In genomic region chr10:132036153-132036886, GRCh38 we compare ENCODE assay signal across 9 cellular contexts. TPM values are rescaled to one million over a fixed set of nuclear protein-coding genes. Genes with fewer than 3 reads are reported as not detected.
A peak's percentile ranks its signal among the peaks of the same experiment; 100 is the strongest.
DNase-seq lines count a peak whose midpoint lies in the region; ATAC-seq and TF ChIP-seq lines count a peak whose summit lies in the region.
"Had no signal": no experiment of that assay in that cellular context is flagged by ENCODE, and none has a peak within 500 bp of the region (broad histone marks: within the 10 kb centered on the region; RNA-seq: fewer than 3 reads in every experiment).

No MANE protein-coding gene starts in this region.

- H3K9me3 Mint-ChIP-seq in activated T-cell treated with anti-CD3 and anti-CD28 coated beads, Interleukin-2, amount 50 U/mL, for 4 hours: no peaks in the 10 kb centered on the region

- no peak for TF ChIP-seq CTCF in upper lobe of right lung (IDR thresholded peaks at IDR 0.05)

- no peak overlapping the region for H4K5ac ChIP-seq in mesendoderm (ENCODE audit: low read length)

- no peak overlapping the region for H2BK120ac ChIP-seq in mesendoderm (ENCODE audit: low read depth, low read length)

- H3K4me3 Mint-ChIP-seq in activated T-cell treated with anti-CD3 and anti-CD28 coated beads, Interleukin-2, amount 50 U/mL, for 4 hours: no peak overlapping the region

- no peaks in the 10 kb centered on the region for H3K79me1 ChIP-seq in mesendoderm (ENCODE audit: low read length)

- H3K36me3 ChIP-seq in ectodermal cell (ENCODE audit: control insufficient read depth, insufficient read depth, low read length): no peaks in the 10 kb centered on the region
- no peaks in the 10 kb centered on the region for H3K36me3 ChIP-seq in mesendoderm (ENCODE audit: control insufficient read depth, insufficient read depth, low read length)
- H3K36me3 ChIP-seq in upper lobe of right lung: no peaks in the 10 kb centered on the region

- H3K4me2 ChIP-seq in mesendoderm (ENCODE audit: low read length): peak overlapping the region; percentile 86

- no peaks in the 10 kb centered on the region for H3K36me3 Mint-ChIP-seq in activated T-cell treated with anti-CD3 and anti-CD28 coated beads, Interleukin-2, amount 50 U/mL, for 4 hours (ENCODE audit: insufficient read depth)

- H3K56ac ChIP-seq in mesendoderm (ENCODE audit: low read length): peak overlapping the region; percentile 70

- DNase-seq in activated T-cell treated with anti-CD3 and anti-CD28 coated beads, Interleukin-2, amount 50 U/mL, for 4 hours: no peak
- no peak for DNase-seq in activated T-cell treated with anti-CD3 and anti-CD28 coated beads, Interleukin-2, amount 50 U/mL, for 1 hour
- DNase-seq in mesendoderm: peak; percentile 35
- DNase-seq in upper lobe of right lung: no peak
- DNase-seq in MV-4-11 (lab: John Stamatoyannopoulos, UW): no peak
- DNase-seq: NCI-H1436 had no signal

- peak; percentile 65 to 67 for ATAC-seq in activated T-cell treated with anti-CD3 and anti-CD28 coated beads, Interleukin-2, amount 50 U/mL, for 4 hours
- ATAC-seq in upper lobe of right lung: peak; percentile 11
- ATAC-seq in HG03139 (IDR thresholded peaks at IDR 0.05; ENCODE audit: unreplicated experiment): no peak
- no peak for ATAC-seq in GM18873 (IDR thresholded peaks at IDR 0.05; ENCODE audit: low FRiP score, unreplicated experiment)

- H2BK5ac ChIP-seq in mesendoderm (ENCODE audit: low read length): no peak overlapping the region

- H3K27me3 Mint-ChIP-seq in activated T-cell treated with anti-CD3 and anti-CD28 coated beads, Interleukin-2, amount 50 U/mL, for 4 hours (ENCODE audit: low read depth): peaks cover 72% of the 10 kb centered on the region

- H2AK5ac ChIP-seq in mesendoderm (ENCODE audit: low read length): no peak overlapping the region

- intact Hi-C loops in upper lobe of right lung (cut with DNase I): no loop called here

- H3K9me3 ChIP-seq in ectodermal cell (ENCODE audit: control insufficient read depth, low read length): no peaks in the 10 kb centered on the region
- H3K9me3 ChIP-seq in upper lobe of right lung: no peaks in the 10 kb centered on the region

- H4K8ac ChIP-seq in mesendoderm (ENCODE audit: low read depth, low read length): no peak overlapping the region

- 1% methylated on average over 100 of the region's 100 CpGs for WGBS in ectodermal cell, 2 experiments
- no CpG with 5 or more reads among the region's 100 CpGs for WGBS in mesendoderm (ENCODE audit: extremely low coverage, insufficient coverage, low lambda C conversion rate)

- peak overlapping the region; percentile 61 for H3K9ac ChIP-seq in mesendoderm (ENCODE audit: low read length)

- H3K4me1 ChIP-seq in ectodermal cell (ENCODE audit: control insufficient read depth, insufficient read depth, low read length) (peaks cover 16% of the 10 kb centered on the region), mesendoderm (ENCODE audit: control insufficient read depth, low read depth, low read length) (no peaks in the 10 kb centered on the region), upper lobe of right lung (no peaks in the 10 kb centered on the region)

- H3K4me3 ChIP-seq in ectodermal cell (ENCODE audit: insufficient read depth, low read depth, low read length): peak overlapping the region; percentile 36
- no peak overlapping the region for H3K4me3 ChIP-seq in mesendoderm (ENCODE audit: low read length)
- peak overlapping the region; percentile 29 for H3K4me3 ChIP-seq in upper lobe of right lung

- H3K18ac ChIP-seq in mesendoderm (ENCODE audit: low read length): peak overlapping the region; percentile 1

- no peak overlapping the region for H2BK15ac ChIP-seq in mesendoderm (replicated peaks; ENCODE audit: low read depth)

- H3K27me3 ChIP-seq in ectodermal cell (ENCODE audit: control insufficient read depth, insufficient read depth, low read length, poor library complexity, severe bottlenecking) (peaks cover 57% of the 10 kb centered on the region), mesendoderm (ENCODE audit: insufficient read depth, low read length, poor library complexity) (peaks cover 16% of the 10 kb centered on the region), upper lobe of right lung (peaks cover 70% of the 10 kb centered on the region)

- H3K79me2 ChIP-seq in mesendoderm (ENCODE audit: control insufficient read depth, insufficient read depth, low read length): no peaks in the 10 kb centered on the region

- H3K4ac ChIP-seq in mesendoderm (ENCODE audit: low read depth, low read length): no peak overlapping the region

- H3K4me1 Mint-ChIP-seq in activated T-cell treated with anti-CD3 and anti-CD28 coated beads, Interleukin-2, amount 50 U/mL, for 4 hours (ENCODE audit: low read depth): peaks cover 7% of the 10 kb centered on the region

- peak overlapping the region; percentile 66 for H3K23ac ChIP-seq in mesendoderm (ENCODE audit: low read length)

- H3K27ac ChIP-seq in ectodermal cell (ENCODE audit: insufficient read depth, low read depth, low read length, poor library complexity, severe bottlenecking) (no peak overlapping the region), mesendoderm (ENCODE audit: low read depth, low read length) (no peak overlapping the region), upper lobe of right lung (no peak overlapping the region)

RNA-seq across cellular contexts. Expression of gene JAKMIP3, which starts 29.4 kb away (rescaled TPM):
- under 1 TPM; 0.08 to 0.35 (median 0.08) TPM for total RNA-seq in activated T-cell treated with anti-CD3 and anti-CD28 coated beads, Interleukin-2, amount 50 U/mL, for 4 hours
- polyA plus RNA-seq in ectodermal cell (2013, experiment 1 of 4): 0.48 TPM
- polyA plus RNA-seq in ectodermal cell (2013, experiment 2 of 4): 0.41 TPM
- polyA plus RNA-seq in ectodermal cell (2013, experiment 3 of 4): 0.53 TPM
- 0.49 TPM for polyA plus RNA-seq in ectodermal cell (2013, experiment 4 of 4)
- polyA plus RNA-seq in mesendoderm (2013, experiment 1 of 2): 0.18 TPM
- polyA plus RNA-seq in mesendoderm (2013, experiment 2 of 2): 0.24 TPM
- 0.32 TPM for total RNA-seq in upper lobe of right lung

RNA-seq across cellular contexts. Expression of gene BNIP3, which starts 54.6 kb away (rescaled TPM):
- 10 to 100 TPM; 36.5 to 40.5 (median 38.6) TPM for total RNA-seq in activated T-cell treated with anti-CD3 and anti-CD28 coated beads, Interleukin-2, amount 50 U/mL, for 4 hours
- 39.7 TPM for polyA plus RNA-seq in ectodermal cell (2013, experiment 1 of 4)
- polyA plus RNA-seq in ectodermal cell (2013, experiment 2 of 4): 30.7 TPM
- 41.9 TPM for polyA plus RNA-seq in ectodermal cell (2013, experiment 3 of 4)
- polyA plus RNA-seq in ectodermal cell (2013, experiment 4 of 4): 43.1 TPM
- polyA plus RNA-seq in mesendoderm (2013, experiment 1 of 2): 10.7 TPM
- polyA plus RNA-seq in mesendoderm (2013, experiment 2 of 2): 10.4 TPM
- total RNA-seq in upper lobe of right lung: 38.2 TPM

Comparison
In these comparisons a context has a peak if more than half of its experiments do, and no peak if none do; other contexts are left out.
1. ATAC-seq: peak in activated T-cell treated with anti-CD3 and anti-CD28 coated beads, Interleukin-2, amount 50 U/mL, for 4 hours (2 of 2) and upper lobe of right lung (single experiment); none in HG03139 (single experiment) and GM18873 (single experiment).